ENCODE assay signal across 20 cellular contexts in the genomic region with DNA sequence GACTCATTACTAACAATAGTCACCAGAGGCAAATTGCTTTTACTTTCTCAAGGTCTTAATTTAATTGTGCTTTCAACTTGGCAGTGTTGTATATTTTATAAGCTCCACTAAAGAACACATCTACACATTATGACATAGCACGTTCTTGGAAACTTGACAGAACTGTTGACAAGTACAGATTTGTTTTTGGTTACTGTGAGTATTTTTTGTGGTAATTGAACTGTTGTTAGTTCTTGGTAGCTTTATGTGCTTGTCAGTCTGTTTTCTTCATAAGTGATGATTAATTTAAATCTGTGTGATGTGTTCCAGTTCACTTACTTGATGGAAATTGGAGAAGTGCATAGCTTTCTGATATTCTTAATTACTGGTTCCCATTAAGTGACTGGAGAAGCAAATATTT.
DNase-seq lines count a peak whose midpoint lies in the region; FAIRE-seq and TF ChIP-seq lines count a peak whose summit lies in the region.
"Had no signal": no experiment of that assay in that cellular context is flagged by ENCODE, and none has a peak within 500 bp of the region (broad histone marks: within the 10 kb centered on the region; RNA-seq: fewer than 3 reads in every experiment).

No MANE protein-coding gene starts in this region.

- H3K4me3 ChIP-seq in HEK293 (ENCODE audit: low read depth, low read length) = no peak overlapping the region
- no peak overlapping the region for H3K4me3 ChIP-seq in bronchial epithelial cell (ENCODE audit: low read depth, low read length)
- H3K4me3 ChIP-seq: left lung, upper lobe of left lung had no signal

- TF ChIP-seq CTCF in HEK293 (tag by site-specific recombination; IDR thresholded peaks at IDR 0.05) = no peak
- TF ChIP-seq CTCF in bronchial epithelial cell (IDR thresholded peaks at IDR 0.05; ENCODE audit: insufficient read depth, low read length, severe bottlenecking) = no peak

- H3K4me1 ChIP-seq in HEK293 (ENCODE audit: control insufficient read depth, insufficient read depth, low read length) = peaks cover 2% of the 10 kb centered on the region; the same call in 1 of the 2 replicates
- H3K4me1 ChIP-seq: left lung had no signal

- no peaks in the 10 kb centered on the region for H3K36me3 ChIP-seq in HEK293 (ENCODE audit: control insufficient read depth in 2 of 2, insufficient read depth in 1 of 2, low read length in 2 of 2)
- H3K36me3 ChIP-seq in bronchial epithelial cell (ENCODE audit: control insufficient read depth, insufficient read depth, low read length) = no peaks in the 10 kb centered on the region
- H3K36me3 ChIP-seq: left lung, upper lobe of left lung, WERI-Rb-1 had no signal

- DNase-seq in NCI-H1105 treated with DMSO at 0.1 percent for 48 hours (lab: John Stamatoyannopoulos, UW) (peak; percentile 21), NCI-H1105 (lab: John Stamatoyannopoulos, UW) (no peak), bronchial epithelial cell (ENCODE audit: low read depth) (peak; percentile 72), left kidney (ENCODE audit: low read depth, low spot score) (peak; percentile 21), occipital lobe (lab: John Stamatoyannopoulos, UW) (no peak)
- no peak for DNase-seq in activated CD4-positive, alpha-beta T cell treated with anti-CD3 and anti-CD28 coated beads, Interleukin-2, amount 50 U/mL, for 4 hours
- DNase-seq in activated CD4-positive, alpha-beta T cell treated with anti-CD3 and anti-CD28 coated beads for 1 hour = no peak
- DNase-seq: activated CD4-positive, alpha-beta T cell treated with anti-CD3 and anti-CD28 coated beads, Interleukin-2, amount 50 U/mL, for 1 hour; anterior cingulate cortex; dermis blood vessel endothelial cell; left lung; naive thymus-derived CD4-positive, alpha-beta T cell; NCI-H1417 treated with DMSO at 0.1 percent for 48 hours; NCI-H2107; NCI-H748 treated with DMSO at 0.1 percent for 48 hours; nucleus accumbens; upper lobe of left lung; WERI-Rb-1 had no signal

- no peaks in the 10 kb centered on the region for H3K27me3 ChIP-seq in bronchial epithelial cell (ENCODE audit: control insufficient read depth, insufficient read depth, low read length)
- H3K27me3 ChIP-seq: left lung, upper lobe of left lung had no signal

- POLR2A ChIA-PET in HEK293 (lab: Yijun Ruan, JAX) = no interaction called here

- no peaks in the 10 kb centered on the region for H3K9me3 ChIP-seq in HEK293 (ENCODE audit: control insufficient read depth, insufficient read depth, low read depth, low read length)
- H3K9me3 ChIP-seq: left lung, upper lobe of left lung had no signal

- H3K27ac ChIP-seq in HEK293 (ENCODE audit: extremely low read depth, low read depth, low read length) = no peak overlapping the region
- H3K27ac ChIP-seq: left lung, upper lobe of left lung, WERI-Rb-1 had no signal

- CTCF ChIA-PET in HEK293 (lab: Yijun Ruan, JAX) = interaction anchor here (0.6 to 0.7 kb wide), 3 partner anchors 22 to 938 kb away, joined by 3 read pairs; no protein-coding TSS in a partner anchor

- FAIRE-seq in bronchial epithelial cell (lab: Jason Lieb, UNC) = no peak
- FAIRE-seq: GM19239 had no signal

TF ChIP-seq in HEK293, 187 proteins besides CTCF, POLR2A, EP300 and RAD21:
- TF ChIP-seq, protein P1, sequence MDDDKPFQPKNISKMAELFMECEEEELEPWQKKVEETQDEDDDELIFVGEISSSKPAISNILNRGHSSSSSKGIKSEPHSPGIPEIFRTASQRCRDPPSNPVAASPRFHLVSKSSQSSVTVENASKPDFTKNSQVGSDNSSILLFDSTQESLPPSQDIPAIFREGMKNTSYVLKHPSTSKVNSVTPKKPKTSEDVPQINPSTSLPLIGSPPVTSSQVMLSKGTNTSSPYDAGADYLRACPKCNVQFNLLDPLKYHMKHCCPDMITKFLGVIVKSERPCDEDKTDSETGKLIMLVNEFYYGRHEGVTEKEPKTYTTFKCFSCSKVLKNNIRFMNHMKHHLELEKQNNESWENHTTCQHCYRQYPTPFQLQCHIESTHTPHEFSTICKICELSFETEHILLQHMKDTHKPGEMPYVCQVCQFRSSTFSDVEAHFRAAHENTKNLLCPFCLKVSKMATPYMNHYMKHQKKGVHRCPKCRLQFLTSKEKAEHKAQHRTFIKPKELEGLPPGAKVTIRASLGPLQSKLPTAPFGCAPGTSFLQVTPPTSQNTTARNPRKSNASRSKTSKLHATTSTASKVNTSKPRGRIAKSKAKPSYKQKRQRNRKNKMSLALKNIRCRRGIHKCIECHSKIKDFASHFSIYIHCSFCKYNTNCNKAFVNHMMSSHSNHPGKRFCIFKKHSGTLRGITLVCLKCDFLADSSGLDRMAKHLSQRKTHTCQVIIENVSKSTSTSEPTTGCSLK (tag by site-specific recombination; IDR thresholded peaks at IDR 0.05) = no peak
- TF ChIP-seq SP7 (tag by site-specific recombination; IDR thresholded peaks at IDR 0.05) = peak; percentile 97
- peak; percentile 95 for TF ChIP-seq OSR2 (tag by site-specific recombination; IDR thresholded peaks at IDR 0.05)
- 0 out of 2 replicates have a peak, but pooled peaks have one; percentile 29 for TF ChIP-seq KLF16 (tag by site-specific recombination; IDR thresholded peaks at IDR 0.05)
- TF ChIP-seq ZNF621 (tag by site-specific recombination; IDR thresholded peaks at IDR 0.05) = no peak
- 0 out of 2 replicates have a peak, but pooled peaks have one; percentile 10 for TF ChIP-seq GFI1B (tag by site-specific recombination; IDR thresholded peaks at IDR 0.05)
- 0 out of 2 replicates have a peak, but pooled peaks have one; percentile 40 for TF ChIP-seq ZBTB7A (tag by site-specific recombination; IDR thresholded peaks at IDR 0.05; ENCODE audit: low read depth)
- TF ChIP-seq ZNF350 (tag by site-specific recombination; IDR thresholded peaks at IDR 0.05) = no peak
- TF ChIP-seq, protein P2, sequence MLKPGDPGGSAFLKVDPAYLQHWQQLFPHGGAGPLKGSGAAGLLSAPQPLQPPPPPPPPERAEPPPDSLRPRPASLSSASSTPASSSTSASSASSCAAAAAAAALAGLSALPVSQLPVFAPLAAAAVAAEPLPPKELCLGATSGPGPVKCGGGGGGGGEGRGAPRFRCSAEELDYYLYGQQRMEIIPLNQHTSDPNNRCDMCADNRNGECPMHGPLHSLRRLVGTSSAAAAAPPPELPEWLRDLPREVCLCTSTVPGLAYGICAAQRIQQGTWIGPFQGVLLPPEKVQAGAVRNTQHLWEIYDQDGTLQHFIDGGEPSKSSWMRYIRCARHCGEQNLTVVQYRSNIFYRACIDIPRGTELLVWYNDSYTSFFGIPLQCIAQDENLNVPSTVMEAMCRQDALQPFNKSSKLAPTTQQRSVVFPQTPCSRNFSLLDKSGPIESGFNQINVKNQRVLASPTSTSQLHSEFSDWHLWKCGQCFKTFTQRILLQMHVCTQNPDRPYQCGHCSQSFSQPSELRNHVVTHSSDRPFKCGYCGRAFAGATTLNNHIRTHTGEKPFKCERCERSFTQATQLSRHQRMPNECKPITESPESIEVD (tag by site-specific recombination; IDR thresholded peaks at IDR 0.05) = peak; percentile 93
- TF ChIP-seq, protein P3, sequence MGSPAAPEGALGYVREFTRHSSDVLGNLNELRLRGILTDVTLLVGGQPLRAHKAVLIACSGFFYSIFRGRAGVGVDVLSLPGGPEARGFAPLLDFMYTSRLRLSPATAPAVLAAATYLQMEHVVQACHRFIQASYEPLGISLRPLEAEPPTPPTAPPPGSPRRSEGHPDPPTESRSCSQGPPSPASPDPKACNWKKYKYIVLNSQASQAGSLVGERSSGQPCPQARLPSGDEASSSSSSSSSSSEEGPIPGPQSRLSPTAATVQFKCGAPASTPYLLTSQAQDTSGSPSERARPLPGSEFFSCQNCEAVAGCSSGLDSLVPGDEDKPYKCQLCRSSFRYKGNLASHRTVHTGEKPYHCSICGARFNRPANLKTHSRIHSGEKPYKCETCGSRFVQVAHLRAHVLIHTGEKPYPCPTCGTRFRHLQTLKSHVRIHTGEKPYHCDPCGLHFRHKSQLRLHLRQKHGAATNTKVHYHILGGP (tag by site-specific recombination; IDR thresholded peaks at IDR 0.05) = 0 out of 2 replicates have a peak, but pooled peaks have one; percentile 27
- TF ChIP-seq ZBTB17 (tag by site-specific recombination; IDR thresholded peaks at IDR 0.05) = peak; percentile 70
- TF ChIP-seq FEZF1 (tag by site-specific recombination; IDR thresholded peaks at IDR 0.05) = 0 out of 2 replicates have a peak, but pooled peaks have one; percentile 34
- peak; percentile 58 for TF ChIP-seq ZNF366 (tag by site-specific recombination; conservative IDR thresholded peaks at IDR 0.05)
- TF ChIP-seq, protein P4, sequence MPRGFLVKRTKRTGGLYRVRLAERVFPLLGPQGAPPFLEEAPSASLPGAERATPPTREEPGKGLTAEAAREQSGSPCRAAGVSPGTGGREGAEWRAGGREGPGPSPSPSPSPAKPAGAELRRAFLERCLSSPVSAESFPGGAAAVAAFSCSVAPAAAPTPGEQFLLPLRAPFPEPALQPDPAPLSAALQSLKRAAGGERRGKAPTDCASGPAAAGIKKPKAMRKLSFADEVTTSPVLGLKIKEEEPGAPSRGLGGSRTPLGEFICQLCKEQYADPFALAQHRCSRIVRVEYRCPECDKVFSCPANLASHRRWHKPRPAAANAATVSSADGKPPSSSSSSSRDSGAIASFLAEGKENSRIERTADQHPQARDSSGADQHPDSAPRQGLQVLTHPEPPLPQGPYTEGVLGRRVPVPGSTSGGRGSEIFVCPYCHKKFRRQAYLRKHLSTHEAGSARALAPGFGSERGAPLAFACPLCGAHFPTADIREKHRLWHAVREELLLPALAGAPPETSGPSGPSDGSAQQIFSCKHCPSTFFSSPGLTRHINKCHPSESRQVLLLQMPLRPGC (tag by site-specific recombination; IDR thresholded peaks at IDR 0.05) = 0 out of 2 replicates have a peak, but pooled peaks have one; percentile 35

Comparison
In these comparisons a context has a peak if more than half of its experiments do, and no peak if none do; other contexts are left out.
1. DNase-seq: peak in NCI-H1105 treated with DMSO at 0.1 percent for 48 hours (single experiment), bronchial epithelial cell (single experiment) and left kidney (single experiment); none in NCI-H1105 (single experiment), activated CD4-positive, alpha-beta T cell treated with anti-CD3 and anti-CD28 coated beads, Interleukin-2, amount 50 U/mL, for 4 hours (0 of 2), activated CD4-positive, alpha-beta T cell treated with anti-CD3 and anti-CD28 coated beads for 1 hour (single experiment) and occipital lobe (single experiment).